Comparison of ENCODE assay signal across 23 cellular contexts in the genomic region with DNA sequence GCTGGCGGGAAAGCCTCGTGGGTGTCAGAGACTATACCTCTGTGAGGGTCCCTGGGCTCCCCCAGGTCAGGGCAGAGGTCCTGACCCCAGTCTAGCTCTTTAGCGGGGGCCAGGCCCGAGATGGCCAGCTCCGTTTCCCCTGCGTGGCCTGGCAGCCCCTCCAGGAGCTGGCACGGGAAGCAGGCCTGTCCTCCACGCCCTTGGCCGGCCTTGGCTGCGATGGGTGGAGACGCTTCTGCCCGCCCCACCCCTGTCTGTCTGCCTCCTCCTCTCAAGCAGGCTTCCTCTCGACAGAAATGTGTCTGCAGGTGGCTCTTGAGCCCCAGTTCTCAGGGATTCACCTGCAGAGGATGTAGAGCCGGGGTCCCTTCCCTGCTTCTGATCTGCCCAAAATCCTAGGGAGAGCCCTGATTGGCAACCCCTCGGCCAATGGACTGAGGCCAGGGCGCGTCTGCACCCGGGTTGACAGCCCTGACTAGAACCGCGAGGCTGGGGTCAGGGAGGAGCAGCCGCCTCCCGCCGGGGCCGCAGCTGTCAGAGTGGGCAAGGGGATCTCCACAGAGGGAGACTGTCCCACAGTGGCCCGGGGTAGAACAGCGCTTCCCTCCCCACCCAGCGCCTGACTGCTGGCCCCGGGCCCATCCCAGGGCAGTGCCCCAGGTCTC. TPM values are rescaled to one million over a fixed set of nuclear protein-coding genes. Genes with fewer than 3 reads are reported as not detected.
DNase-seq lines count a peak whose midpoint lies in the region; ATAC-seq, FAIRE-seq and TF ChIP-seq lines count a peak whose summit lies in the region.
"Had no signal": no experiment of that assay in that cellular context is flagged by ENCODE, and none has a peak within 500 bp of the region (broad histone marks: within the 10 kb centered on the region; RNA-seq: fewer than 3 reads in every experiment).

No MANE protein-coding gene starts in this region.

- 9% methylated on average over 26 of the region's 28 CpGs for WGBS in K562 (ENCODE audit: insufficient coverage, low coverage, missing lambda C conversion rate)

- TF ChIP-seq POLR2A in K562 (conservative IDR thresholded peaks at IDR 0.05) = no peak

- ATAC-seq in K562 = peak; percentile 29; the same call in 1 of the 3 replicates
- ATAC-seq in stimulated activated effector memory CD8-positive, alpha-beta T cell treated with anti-CD3 and anti-CD28 coated beads, Interleukin-12 subunit alpha, Interleukin-12 subunit beta, amount 100 ng/mL, for 72 hours = peak; percentile 35
- ATAC-seq in HG02763 (IDR thresholded peaks at IDR 0.05; ENCODE audit: unreplicated experiment) = no peak
- no peak for ATAC-seq in GM21423 (IDR thresholded peaks at IDR 0.05; ENCODE audit: unreplicated experiment)
- ATAC-seq: activated CD8-positive, alpha-beta T cell treated with anti-CD3 and anti-CD28 coated beads, Interleukin-2, amount 10 ng/mL, durations not matched to agents 7 days and 5 days; activated T-cell treated with anti-CD3 and anti-CD28 coated beads, Interleukin-2, amount 50 U/mL, for 72 hours; T-cell had no signal

- no peak overlapping the region for H3K27ac Mint-ChIP-seq in stimulated activated effector memory CD8-positive, alpha-beta T cell treated with anti-CD3 and anti-CD28 coated beads, Interleukin-12 subunit alpha, Interleukin-12 subunit beta, amount 100 ng/mL, for 72 hours
- no peak overlapping the region for H3K27ac Mint-ChIP-seq in mesothelial cell of epicardium
- H3K27ac Mint-ChIP-seq: activated CD8-positive, alpha-beta T cell treated with anti-CD3 and anti-CD28 coated beads, Interleukin-2, amount 10 ng/mL, durations not matched to agents 7 days and 5 days; activated naive CD8-positive, alpha-beta T cell; activated T-cell treated with anti-CD3 and anti-CD28 coated beads, Interleukin-2, amount 50 U/mL, for 72 hours; T-cell had no signal

- intact Hi-C loops in K562 (cut with micrococcal nuclease) = no loop called here

- CTCF ChIA-PET in HEK293 (lab: Yijun Ruan, JAX) = interaction anchor here (1.3 kb wide), 1 partner anchor 90 kb away, joined by 4 read pairs; the partner anchor contains the start of gene NPDC1
- CTCF ChIA-PET in K562 (lab: Yijun Ruan, JAX; ENCODE audit: low intra/inter-chr PET ratio) = no interaction called here

- H4K20me1 ChIP-seq in K562 (replicated peaks; ENCODE audit: control insufficient read depth, insufficient read depth, low read length) = peaks cover 19% of the 10 kb centered on the region

- H3K4me3 ChIP-seq in HEK293 (ENCODE audit: low read depth, low read length) = no peak overlapping the region
- H3K4me3 ChIP-seq in K562 = no peak overlapping the region
- H3K4me3 ChIP-seq: testis had no signal

- H3K4me1 ChIP-seq in HEK293 (ENCODE audit: control insufficient read depth, insufficient read depth, low read length) (peaks cover 2% of the 10 kb centered on the region; the same call in 1 of the 2 replicates), K562 (replicated peaks in 1 of 2; ENCODE audit: control insufficient read depth in 2 of 2, insufficient read depth in 2 of 2, low read length in 2 of 2) (peaks cover 0 to 47% of the 10 kb centered on the region in 2 experiments; a peak in 2 of 5 replicates)
- H3K4me1 ChIP-seq: testis had no signal

- peaks cover 6% of the 10 kb centered on the region for H3K4me1 Mint-ChIP-seq in stimulated activated effector memory CD8-positive, alpha-beta T cell treated with anti-CD3 and anti-CD28 coated beads, Interleukin-12 subunit alpha, Interleukin-12 subunit beta, amount 100 ng/mL, for 72 hours
- H3K4me1 Mint-ChIP-seq in mesothelial cell of epicardium = no peaks in the 10 kb centered on the region
- H3K4me1 Mint-ChIP-seq: neural crest cell had no signal

- H3K36me3 ChIP-seq in HEK293 (ENCODE audit: control insufficient read depth in 2 of 2, insufficient read depth in 1 of 2, low read length in 2 of 2) = no peaks in the 10 kb centered on the region
- no peaks in the 10 kb centered on the region for H3K36me3 ChIP-seq in K562 (ENCODE audit: control insufficient read depth, insufficient read depth, low read length)

- BruUV-seq in K562 (replicated peaks; lab: Mats Ljungman, UMichigan) = no TSS peak

- TF ChIP-seq CTCF in HEK293 (tag by site-specific recombination; IDR thresholded peaks at IDR 0.05) (no peak), K562 (IDR thresholded peaks at IDR 0.05 in 2 of 3, conservative IDR thresholded peaks at IDR 0.05 in 1 of 3; ENCODE audit: insufficient read depth in 2 of 3, low read depth in 1 of 3, low read length in 3 of 3) (no peak), mesothelial cell of epicardium (IDR thresholded peaks at IDR 0.05; ENCODE audit: unreplicated experiment) (no peak)

- no peaks in the 10 kb centered on the region for H3K9me3 Mint-ChIP-seq in stimulated activated effector memory CD8-positive, alpha-beta T cell treated with anti-CD3 and anti-CD28 coated beads, Interleukin-12 subunit alpha, Interleukin-12 subunit beta, amount 100 ng/mL, for 72 hours
- no peaks in the 10 kb centered on the region for H3K9me3 Mint-ChIP-seq in mesothelial cell of epicardium
- H3K9me3 Mint-ChIP-seq: activated T-cell treated with anti-CD3 and anti-CD28 coated beads, Interleukin-2, amount 50 U/mL, for 72 hours; neural crest cell; T-cell had no signal

- POLR2A ChIA-PET in HEK293 (lab: Yijun Ruan, JAX) (interaction anchor here (1.2 kb wide), 1 partner anchor 64 kb away, joined by 3 read pairs; the partner anchor contains the start of gene TPRN), K562 (lab: Yijun Ruan, JAX) (interaction anchor here (0.6 kb wide), 1 partner anchor 14 kb away, joined by 4 read pairs; no protein-coding TSS in a partner anchor)

- no peak overlapping the region for H2AFZ ChIP-seq in K562 (ENCODE audit: low read depth, low read length)

- no peaks in the 10 kb centered on the region for H3K79me2 ChIP-seq in K562 (ENCODE audit: control insufficient read depth, insufficient read depth, low read length)

- H3K27ac ChIP-seq in HEK293 (ENCODE audit: extremely low read depth, low read depth, low read length) (no peak overlapping the region), K562 (ENCODE audit: extremely low read depth, low read depth, low read length) (no peak overlapping the region)
- H3K27ac ChIP-seq: testis had no signal

- H3K9me3 ChIP-seq in HEK293 (ENCODE audit: control insufficient read depth, insufficient read depth, low read depth, low read length) (no peaks in the 10 kb centered on the region), K562 (replicated peaks; ENCODE audit: control insufficient read depth, insufficient read depth, low read depth, low read length) (no peaks in the 10 kb centered on the region)
- H3K9me3 ChIP-seq: testis had no signal

- DNase-seq in NCI-H1417 (lab: John Stamatoyannopoulos, UW) (peak in 2 of 3 experiments; percentile 20 to 33), NCI-H1417 treated with DMSO at 0.1 percent for 48 hours (lab: John Stamatoyannopoulos, UW) (no peak), K562 (ENCODE audit: extremely low read depth in 1 of 4, low spot score in 3 of 4) (peak in 2 of 4 experiments; percentile 14 to 18), mesothelial cell of epicardium (ENCODE audit: low spot score in 2 of 2, unreplicated experiment in 2 of 2) (no peak)
- DNase-seq in stimulated activated effector memory CD8-positive, alpha-beta T cell treated with anti-CD3 and anti-CD28 coated beads, Interleukin-12 subunit alpha, Interleukin-12 subunit beta, amount 100 ng/mL, for 72 hours (ENCODE audit: low spot score in 2 of 2) = no peak
- DNase-seq: activated CD8-positive, alpha-beta T cell treated with anti-CD3 and anti-CD28 coated beads, Interleukin-2, amount 10 ng/mL, durations not matched to agents 7 days and 5 days; activated T-cell treated with anti-CD3 and anti-CD28 coated beads, Interleukin-2, amount 50 U/mL, for 72 hours; foreskin fibroblast; hypothalamus; NCI-H1694; NCI-H446 treated with DMSO at 0.1 percent for 48 hours; stimulated activated CD4-positive, alpha-beta T cell treated with anti-CD3 and anti-CD28 coated beads, Interleukin-12 subunit alpha, Interleukin-12 subunit beta, amount 100 ng/mL, for 4 hours; T-cell; testis had no signal

- H3K9ac ChIP-seq in K562 (ENCODE audit: insufficient read depth in 1 of 2, low read depth in 2 of 2, low read length in 2 of 2) = no peak overlapping the region

- in situ Hi-C loops in K562 (cut with MboI) = no loop called here

- H3K4me3 Mint-ChIP-seq in stimulated activated effector memory CD8-positive, alpha-beta T cell treated with anti-CD3 and anti-CD28 coated beads, Interleukin-12 subunit alpha, Interleukin-12 subunit beta, amount 100 ng/mL, for 72 hours = no peak overlapping the region
- no peak overlapping the region for H3K4me3 Mint-ChIP-seq in mesothelial cell of epicardium
- H3K4me3 Mint-ChIP-seq: activated CD8-positive, alpha-beta T cell treated with anti-CD3 and anti-CD28 coated beads, Interleukin-2, amount 10 ng/mL, durations not matched to agents 7 days and 5 days; activated naive CD8-positive, alpha-beta T cell; activated T-cell treated with anti-CD3 and anti-CD28 coated beads, Interleukin-2, amount 50 U/mL, for 72 hours; neural crest cell; T-cell had no signal

- no peak for TF ChIP-seq RAD21 in K562 (CRISPR knock-in tag; conservative IDR thresholded peaks at IDR 0.05 in 1 of 2, IDR thresholded peaks at IDR 0.05 in 1 of 2)

- no peak for FAIRE-seq in K562 (lab: Jason Lieb, UNC)
- FAIRE-seq: H1 had no signal

- peaks cover 81% of the 10 kb centered on the region for H3K27me3 Mint-ChIP-seq in mesothelial cell of epicardium (ENCODE audit: low read depth)

- no peaks in the 10 kb centered on the region for H3K9me1 ChIP-seq in K562 (ENCODE audit: control insufficient read depth, insufficient read depth, low read length)

- H3K36me3 Mint-ChIP-seq in stimulated activated effector memory CD8-positive, alpha-beta T cell treated with anti-CD3 and anti-CD28 coated beads, Interleukin-12 subunit alpha, Interleukin-12 subunit beta, amount 100 ng/mL, for 72 hours = no peaks in the 10 kb centered on the region
- H3K36me3 Mint-ChIP-seq in mesothelial cell of epicardium = no peaks in the 10 kb centered on the region
- H3K36me3 Mint-ChIP-seq: T-cell had no signal

- H3K27me3 ChIP-seq in K562 (ENCODE audit: control insufficient read depth in 2 of 2, insufficient read depth in 2 of 2, low read length in 2 of 2) = peaks cover 34 to 58% of the 10 kb centered on the region in 2 experiments; a peak in 4 of 5 replicates
- H3K27me3 ChIP-seq: testis had no signal

- no peak overlapping the region for H3K4me2 ChIP-seq in K562 (ENCODE audit: insufficient read depth, low read length)

- no peak for TF ChIP-seq EP300 in K562 (IDR thresholded peaks at IDR 0.05; ENCODE audit: low read length)

RNA-seq across cellular contexts. Expression of gene GRIN1, which starts 2.6 kb away (rescaled TPM):
- 0.25 and 3.0 TPM in 2 replicates for total RNA-seq in K562 (2011; cell fraction: chromatin; rRNA removed; ENCODE audit: low replicate concordance)
- 0.67 and 3.3 TPM in 2 replicates for total RNA-seq in K562 (2011; cell fraction: nucleolus; rRNA removed)
- 0.53 and 1.2 TPM in 2 replicates for total RNA-seq in K562 (2011; cell fraction: nucleoplasm; rRNA removed)
- total RNA-seq in K562 (2014; rRNA removed) (not detected in 2 replicates), K562 (2014; rRNA removed; fragmentation: Illumina TruSeq; extraction: Trizol) (not detected in 2 replicates), K562 (2015; rRNA removed; fragmentation: Illumina TruSeq; extraction: Trizol) (not detected in 2 replicates), K562 (2021) (0.35 and 0.36 TPM in 2 replicates), mesothelial cell of epicardium (0.58 to 0.99 TPM (median 0.64 TPM) in 3 replicates)
- polyA plus RNA-seq in K562 (2011; rRNA removed) (0.03 and 0.04 TPM in 2 replicates), K562 (2014; fragmentation: Illumina TruSeq; extraction: Trizol) (0.08 TPM in 1 of 2 replicates, not detected in the other), K562 (2014; fragmentation: Nextera tagmentation; extraction: Ambion mirVana) (not detected), K562 (2014; rRNA removed) (0.08 and 0.16 TPM in 2 replicates)
- polyA plus RNA-seq in K562 (2011; cell fraction: cytosol; rRNA removed) = 0.04 and 0.07 TPM in 2 replicates
- 0.34 and 0.67 TPM in 2 replicates for polyA plus RNA-seq in K562 (2011; cell fraction: nucleus; rRNA removed)
- polyA plus RNA-seq in K562 (2012) = 0.35 and 0.38 TPM in 2 replicates
- not detected in 2 replicates for polyA minus RNA-seq in K562 (2011; rRNA and poly(A)+ RNA removed)
- polyA minus RNA-seq in K562 (2011; cell fraction: cytosol; rRNA and poly(A)+ RNA removed) = not detected in 2 replicates
- 0.13 and 0.56 TPM in 2 replicates for polyA minus RNA-seq in K562 (2011; cell fraction: nucleus; rRNA and poly(A)+ RNA removed)
- total RNA-seq: activated CD8-positive, alpha-beta T cell treated with anti-CD3 and anti-CD28 coated beads, Interleukin-2, amount 10 ng/mL, durations not matched to agents 7 days and 5 days; T-cell had no signal

RNA-seq across cellular contexts. Expression of gene DPP7, which starts 21.9 kb away (rescaled TPM):
- 175 and 615 TPM in 2 replicates for total RNA-seq in K562 (2011; cell fraction: chromatin; rRNA removed; ENCODE audit: low replicate concordance)
- 837 and 852 TPM in 2 replicates for total RNA-seq in K562 (2011; cell fraction: nucleolus; rRNA removed)
- 311 and 347 TPM in 2 replicates for total RNA-seq in K562 (2011; cell fraction: nucleoplasm; rRNA removed)
- total RNA-seq in K562 (2014; rRNA removed) (231 and 272 TPM in 2 replicates), K562 (2014; rRNA removed; fragmentation: Illumina TruSeq; extraction: Trizol) (11.3 and 24.9 TPM in 2 replicates), K562 (2015; rRNA removed; fragmentation: Illumina TruSeq; extraction: Trizol) (140 and 141 TPM in 2 replicates), K562 (2021) (311 and 322 TPM in 2 replicates), mesothelial cell of epicardium (149 to 159 TPM (median 157 TPM) in 3 replicates)
- polyA plus RNA-seq in K562 (2011; rRNA removed) (132 and 158 TPM in 2 replicates), K562 (2014; fragmentation: Illumina TruSeq; extraction: Trizol) (48.4 and 105 TPM in 2 replicates), K562 (2014; fragmentation: Nextera tagmentation; extraction: Ambion mirVana) (1 to 10 TPM in 1 of 2 experiments, under 1 TPM in 1; 0.99 to 4.1 TPM), K562 (2014; rRNA removed) (352 and 365 TPM in 2 replicates)
- 141 and 377 TPM in 2 replicates for polyA plus RNA-seq in K562 (2011; cell fraction: cytosol; rRNA removed)
- polyA plus RNA-seq in K562 (2011; cell fraction: nucleus; rRNA removed) = 1,627 and 2,902 TPM in 2 replicates
- polyA plus RNA-seq in K562 (2012) = 245 and 282 TPM in 2 replicates
- 9.4 and 25.8 TPM in 2 replicates for polyA minus RNA-seq in K562 (2011; rRNA and poly(A)+ RNA removed)
- polyA minus RNA-seq in K562 (2011; cell fraction: cytosol; rRNA and poly(A)+ RNA removed) = 61.7 and 63.0 TPM in 2 replicates
- polyA minus RNA-seq in K562 (2011; cell fraction: nucleus; rRNA and poly(A)+ RNA removed) = 112 and 134 TPM in 2 replicates

RNA-seq across cellular contexts. Expression of gene LRRC26, which starts 33.5 kb away (rescaled TPM):
- total RNA-seq in K562 (2011; cell fraction: chromatin; rRNA removed; ENCODE audit: low replicate concordance) = not detected in 2 replicates
- not detected in 2 replicates for total RNA-seq in K562 (2011; cell fraction: nucleolus; rRNA removed)
- total RNA-seq in K562 (2011; cell fraction: nucleoplasm; rRNA removed) = not detected in 2 replicates
- total RNA-seq in K562 (2014; rRNA removed) (not detected in 2 replicates), K562 (2014; rRNA removed; fragmentation: Illumina TruSeq; extraction: Trizol) (not detected in 2 replicates), K562 (2015; rRNA removed; fragmentation: Illumina TruSeq; extraction: Trizol) (not detected in 2 replicates), K562 (2021) (not detected in 2 replicates), mesothelial cell of epicardium (not detected in 3 replicates)
- polyA plus RNA-seq in K562 (2011; rRNA removed) (not detected in 2 replicates), K562 (2014; fragmentation: Illumina TruSeq; extraction: Trizol) (not detected in 2 replicates), K562 (2014; fragmentation: Nextera tagmentation; extraction: Ambion mirVana) (not detected), K562 (2014; rRNA removed) (not detected in 2 replicates)
- 0.06 TPM in 1 of 2 replicates, not detected in the other for polyA plus RNA-seq in K562 (2011; cell fraction: cytosol; rRNA removed)
- polyA plus RNA-seq in K562 (2011; cell fraction: nucleus; rRNA removed) = not detected in 2 replicates
- polyA plus RNA-seq in K562 (2012) = not detected in 2 replicates
- polyA minus RNA-seq in K562 (2011; rRNA and poly(A)+ RNA removed) = not detected in 2 replicates
- not detected in 2 replicates for polyA minus RNA-seq in K562 (2011; cell fraction: cytosol; rRNA and poly(A)+ RNA removed)
- not detected in 2 replicates for polyA minus RNA-seq in K562 (2011; cell fraction: nucleus; rRNA and poly(A)+ RNA removed)
- total RNA-seq: A673; activated CD8-positive, alpha-beta T cell treated with anti-CD3 and anti-CD28 coated beads, Interleukin-2, amount 10 ng/mL, durations not matched to agents 7 days and 5 days; activated T-cell treated with anti-CD3 and anti-CD28 coated beads, Interleukin-2, amount 50 U/mL, for 72 hours; kidney epithelial cell; renal cortical epithelial cell; T-cell had no signal

RNA-seq across cellular contexts. Expression of gene TMEM210, which starts 35.5 kb away (rescaled TPM):
- total RNA-seq in K562 (2011; cell fraction: chromatin; rRNA removed; ENCODE audit: low replicate concordance) = not detected in 2 replicates
- total RNA-seq in K562 (2011; cell fraction: nucleolus; rRNA removed) = not detected in 2 replicates
- total RNA-seq in K562 (2011; cell fraction: nucleoplasm; rRNA removed) = not detected in 2 replicates
- total RNA-seq in K562 (2014; rRNA removed) = not detected in 2 replicates
- total RNA-seq in K562 (2014; rRNA removed; fragmentation: Illumina TruSeq; extraction: Trizol) = not detected in 2 replicates
- total RNA-seq in K562 (2015; rRNA removed; fragmentation: Illumina TruSeq; extraction: Trizol) = not detected in 2 replicates
- total RNA-seq in K562 (2021) = not detected in 2 replicates
- polyA plus RNA-seq in K562 (2011; rRNA removed) = not detected in 2 replicates
- not detected in 2 replicates for polyA plus RNA-seq in K562 (2011; cell fraction: cytosol; rRNA removed)
- polyA plus RNA-seq in K562 (2011; cell fraction: nucleus; rRNA removed) = not detected in 2 replicates
- polyA plus RNA-seq in K562 (2012) = not detected in 2 replicates
- not detected in 2 replicates for polyA plus RNA-seq in K562 (2014; fragmentation: Illumina TruSeq; extraction: Trizol)
- polyA plus RNA-seq in K562 (2014; fragmentation: Nextera tagmentation; extraction: Ambion mirVana) = not detected
- polyA plus RNA-seq in K562 (2014; rRNA removed) = not detected in 2 replicates
- not detected in 2 replicates for polyA minus RNA-seq in K562 (2011; rRNA and poly(A)+ RNA removed)
- polyA minus RNA-seq in K562 (2011; cell fraction: cytosol; rRNA and poly(A)+ RNA removed) = not detected in 2 replicates
- polyA minus RNA-seq in K562 (2011; cell fraction: nucleus; rRNA and poly(A)+ RNA removed) = not detected in 2 replicates
- not detected in 3 replicates for total RNA-seq in mesothelial cell of epicardium
- total RNA-seq: A673, H1, kidney epithelial cell, neural crest cell, renal cortical epithelial cell, T-cell had no signal
- polyA plus RNA-seq: H1 had no signal

RNA-seq across cellular contexts. Expression of gene MAN1B1, which starts 49.6 kb away (rescaled TPM):
- 158 and 355 TPM in 2 replicates for total RNA-seq in K562 (2011; cell fraction: chromatin; rRNA removed; ENCODE audit: low replicate concordance)
- 181 and 194 TPM in 2 replicates for total RNA-seq in K562 (2011; cell fraction: nucleolus; rRNA removed)
- 119 and 136 TPM in 2 replicates for total RNA-seq in K562 (2011; cell fraction: nucleoplasm; rRNA removed)
- total RNA-seq in K562 (2014; rRNA removed) (30.1 and 35.1 TPM in 2 replicates), K562 (2014; rRNA removed; fragmentation: Illumina TruSeq; extraction: Trizol) (14.4 and 14.8 TPM in 2 replicates), K562 (2015; rRNA removed; fragmentation: Illumina TruSeq; extraction: Trizol) (21.0 and 21.6 TPM in 2 replicates), K562 (2021) (33.9 and 36.6 TPM in 2 replicates), mesothelial cell of epicardium (61.1 to 65.1 TPM (median 61.2 TPM) in 3 replicates)
- polyA plus RNA-seq in K562 (2011; rRNA removed) (27.3 and 40.1 TPM in 2 replicates), K562 (2014; fragmentation: Illumina TruSeq; extraction: Trizol) (23.8 and 31.3 TPM in 2 replicates), K562 (2014; fragmentation: Nextera tagmentation; extraction: Ambion mirVana) (under 1 TPM; 0.55 to 0.89 TPM), K562 (2014; rRNA removed) (29.6 and 33.6 TPM in 2 replicates)
- 33.0 and 35.1 TPM in 2 replicates for polyA plus RNA-seq in K562 (2011; cell fraction: cytosol; rRNA removed)
- polyA plus RNA-seq in K562 (2011; cell fraction: nucleus; rRNA removed) = 128 and 134 TPM in 2 replicates
- polyA plus RNA-seq in K562 (2012) = 25.3 and 58.7 TPM in 2 replicates
- polyA minus RNA-seq in K562 (2011; rRNA and poly(A)+ RNA removed) = 32.0 and 36.7 TPM in 2 replicates
- polyA minus RNA-seq in K562 (2011; cell fraction: cytosol; rRNA and poly(A)+ RNA removed) = 17.1 and 24.8 TPM in 2 replicates
- polyA minus RNA-seq in K562 (2011; cell fraction: nucleus; rRNA and poly(A)+ RNA removed) = 38.5 and 64.6 TPM in 2 replicates

Comparison
In these comparisons a context has a peak if more than half of its experiments do, and no peak if none do; other contexts are left out.
1. DNase-seq: peak in NCI-H1417 (2 of 3); none in NCI-H1417 treated with DMSO at 0.1 percent for 48 hours (single experiment), stimulated activated effector memory CD8-positive, alpha-beta T cell treated with anti-CD3 and anti-CD28 coated beads, Interleukin-12 subunit alpha, Interleukin-12 subunit beta, amount 100 ng/mL, for 72 hours (0 of 2) and mesothelial cell of epicardium (0 of 2).
2. ATAC-seq: peak in K562 (single experiment) and stimulated activated effector memory CD8-positive, alpha-beta T cell treated with anti-CD3 and anti-CD28 coated beads, Interleukin-12 subunit alpha, Interleukin-12 subunit beta, amount 100 ng/mL, for 72 hours (single experiment); none in HG02763 (single experiment) and GM21423 (single experiment).